1 cellular context compared by ENCODE assay signal in genomic region chr17:11948791-11949190, GRCh38.
TF ChIP-seq lines count a peak whose summit lies in the region.

No MANE protein-coding gene starts in this region.

TF ChIP-seq in HepG2, 621 proteins besides CTCF, POLR2A, EP300 and RAD21 (continued from another document):
- no peak for TF ChIP-seq TFDP2 (CRISPR knock-in tag; IDR thresholded peaks at IDR 0.05)
